ENCODE assay signal across 8 cellular contexts in genomic region chr6:26240157-26240980, GRCh38.
A peak's percentile ranks its signal among the peaks of the same experiment; 100 is the strongest.
DNase-seq lines count a peak whose midpoint lies in the region; ATAC-seq and TF ChIP-seq lines count a peak whose summit lies in the region.

No MANE protein-coding gene starts in this region.

- peak; percentile 79 for DNase-seq in colonic mucosa
- peak; percentile 66 for DNase-seq in lower lobe of right lung
- peak; percentile 51 to 66 for DNase-seq in stimulated activated CD8-positive, alpha-beta memory T cell treated with anti-CD3 and anti-CD28 coated beads, Interleukin-7, amount 100 ng/mL, for 48 hours (ENCODE audit: extremely low read depth in 1 of 2, low read depth in 1 of 2)
- DNase-seq in NCI-H2196 (lab: John Stamatoyannopoulos, UW; ENCODE audit: unreplicated experiment), result no peak
- DNase-seq in WERI-Rb-1, result no peak

- peak overlapping the region; percentile 58 for H3K4me3 ChIP-seq in WI38 (ENCODE audit: low read depth, low read length)
- peak overlapping the region; percentile 27 for H3K4me3 ChIP-seq in colonic mucosa
- peak overlapping the region; percentile 52 for H3K4me3 ChIP-seq in lower lobe of right lung
- H3K4me3 ChIP-seq in WERI-Rb-1 (ENCODE audit: low read depth, low read length), result no peak overlapping the region

- H3K27me3 ChIP-seq in colonic mucosa (no peaks in the 10 kb centered on the region), lower lobe of right lung (ENCODE audit: low read depth) (peaks cover 42% of the 10 kb centered on the region), WERI-Rb-1 (ENCODE audit: insufficient read depth, low read depth, severe bottlenecking) (no peaks in the 10 kb centered on the region)

- H3K36me3 ChIP-seq in colonic mucosa (no peaks in the 10 kb centered on the region), lower lobe of right lung (no peaks in the 10 kb centered on the region), WERI-Rb-1 (no peaks in the 10 kb centered on the region)

- H3K4me1 ChIP-seq in colonic mucosa, result peaks cover 7% of the 10 kb centered on the region
- no peaks in the 10 kb centered on the region for H3K4me1 ChIP-seq in lower lobe of right lung

- TF ChIP-seq CTCF in WI38 (IDR thresholded peaks at IDR 0.05; ENCODE audit: low read depth, low read length) (no peak), colonic mucosa (IDR thresholded peaks at IDR 0.05) (no peak), lower lobe of right lung (IDR thresholded peaks at IDR 0.05) (no peak), WERI-Rb-1 (IDR thresholded peaks at IDR 0.05; ENCODE audit: low read depth, low read length) (no peak)

- intact Hi-C loops in colonic mucosa (cut with DNase I) (no loop called here), lower lobe of right lung (cut with DNase I) (no loop called here)

- peak overlapping the region in 1 of 2 donors; percentile 34 for H3K9ac ChIP-seq in colonic mucosa (ENCODE audit: low read depth in 2 of 2, low read length in 2 of 2)

- ATAC-seq in GM18511 (IDR thresholded peaks at IDR 0.05; ENCODE audit: unreplicated experiment) (peak; percentile 74), HG02884 (IDR thresholded peaks at IDR 0.05; ENCODE audit: unreplicated experiment) (peak; percentile 58), lower lobe of right lung (peak; percentile 90 to 91)

- peak overlapping the region; percentile 49 for H3K27ac ChIP-seq in colonic mucosa
- peak overlapping the region; percentile 89 for H3K27ac ChIP-seq in lower lobe of right lung
- H3K27ac ChIP-seq in WERI-Rb-1, result no peak overlapping the region

- no peaks in the 10 kb centered on the region for H3K9me3 ChIP-seq in colonic mucosa
- H3K9me3 ChIP-seq in lower lobe of right lung, result no peaks in the 10 kb centered on the region
- H3K9me3 ChIP-seq in WERI-Rb-1 (ENCODE audit: severe bottlenecking), result no peaks in the 10 kb centered on the region

Comparison
In these comparisons a context has a peak if more than half of its experiments do, and no peak if none do; other contexts are left out.
1. DNase-seq: peak in colonic mucosa (single experiment), lower lobe of right lung (single experiment) and stimulated activated CD8-positive, alpha-beta memory T cell treated with anti-CD3 and anti-CD28 coated beads, Interleukin-7, amount 100 ng/mL, for 48 hours (2 of 2); none in NCI-H2196 (single experiment) and WERI-Rb-1 (single experiment).
2. Peak in every context shown above with its lines, with median percentiles within 50 percentile points of each other: ATAC-seq.